Comparison of ENCODE assay signal across 9 cellular contexts in genomic region chr20:44601801-44602204, GRCh38. TPM values are rescaled to one million over a fixed set of nuclear protein-coding genes. Genes with fewer than 3 reads are reported as not detected.
DNase-seq lines count a peak whose midpoint lies in the region; ATAC-seq and TF ChIP-seq lines count a peak whose summit lies in the region.
"Had no signal": no experiment of that assay in that cellular context is flagged by ENCODE, and none has a peak within 500 bp of the region (broad histone marks: within the 10 kb centered on the region; RNA-seq: fewer than 3 reads in every experiment).

No MANE protein-coding gene starts in this region.

- TF ChIP-seq CTCF in astrocyte of the spinal cord (IDR thresholded peaks at IDR 0.05; ENCODE audit: low read depth, low read length) (no peak), spleen (IDR thresholded peaks at IDR 0.05 in 8 of 11, conservative IDR thresholded peaks at IDR 0.05 in 3 of 11) (no peak), WERI-Rb-1 (IDR thresholded peaks at IDR 0.05; ENCODE audit: low read depth, low read length) (no peak)

- no peak for ATAC-seq in GM21737 (IDR thresholded peaks at IDR 0.05; ENCODE audit: unreplicated experiment)

- H3K9me3 ChIP-seq in spleen: peaks cover 0 to 5% (median 0%) of the 10 kb centered on the region in 8 donors
- no peaks in the 10 kb centered on the region for H3K9me3 ChIP-seq in WERI-Rb-1 (ENCODE audit: severe bottlenecking)

- in situ Hi-C loops in astrocyte of the spinal cord (cut with HindIII; ENCODE audit: low sequenced_read_pairs): no loop called here

- peaks cover 0 to 6% (median 0%) of the 10 kb centered on the region in 6 donors for H3K36me3 ChIP-seq in spleen
- no peaks in the 10 kb centered on the region for H3K36me3 ChIP-seq in WERI-Rb-1

- H3K4me1 ChIP-seq in spleen: peaks cover 50 to 85% (median 77%) of the 10 kb centered on the region in 6 donors

- TF ChIP-seq POLR2A in spleen (IDR thresholded peaks at IDR 0.05): no peak

- H3K4me3 ChIP-seq in astrocyte of the spinal cord (ENCODE audit: low read depth, low read length) (no peak overlapping the region), spleen (no peak overlapping the region), WERI-Rb-1 (ENCODE audit: low read depth, low read length) (no peak overlapping the region)
- H3K4me3 ChIP-seq: PC-9 had no signal

- H3K27ac ChIP-seq in spleen (peak overlapping the region in 7 of 8 donors; percentile 65 to 87 (median 77)), WERI-Rb-1 (no peak overlapping the region)
- H3K27ac ChIP-seq: PC-9 had no signal

- 0% methylated on average over 1 of the region's 1 CpG for WGBS in spleen, 5 donors

- no peaks in the 10 kb centered on the region for H3K27me3 ChIP-seq in spleen (replicated peaks in 1 of 7)
- no peaks in the 10 kb centered on the region for H3K27me3 ChIP-seq in WERI-Rb-1 (ENCODE audit: insufficient read depth, low read depth, severe bottlenecking)

- DNase-seq in GM04503 (ENCODE audit: low read depth) (peak; percentile 50), astrocyte of the spinal cord (ENCODE audit: low read depth, low spot score) (peak; percentile 93), iris pigment epithelial cell (ENCODE audit: low read depth) (peak; percentile 70), spleen (no peak), WERI-Rb-1 (no peak), NCI-H2107 treated with DMSO at 0.1 percent for 48 hours (lab: John Stamatoyannopoulos, UW; ENCODE audit: unreplicated experiment) (no peak)
- no peak for DNase-seq in stimulated activated CD4-positive, alpha-beta T cell treated with anti-CD3 and anti-CD28 coated beads, Interleukin-15, amount 100 ng/mL, for 24 hours
- DNase-seq: PC-9 had no signal

- intact Hi-C loops in spleen (cut with DNase I; ENCODE audit: low total_unique reads): no loop called here

RNA-seq across cellular contexts. Expression of gene PKIG, which starts 19.4 kb away (rescaled TPM):
- total RNA-seq in spleen: 10 to 100 TPM; 37.5 to 82.6 (median 47.6) TPM
- 10 to 100 TPM; 64.6 to 82.1 (median 74.9) TPM for polyA plus RNA-seq in spleen

RNA-seq across cellular contexts. Expression of gene ADA, which starts 49.7 kb away (rescaled TPM):
- 10 to 100 TPM; 18.8 to 30.4 (median 21.0) TPM for total RNA-seq in spleen
- 10 to 100 TPM; 14.8 to 25.0 (median 24.1) TPM for polyA plus RNA-seq in spleen

Comparison
In these comparisons a context has a peak if more than half of its experiments do, and no peak if none do; other contexts are left out.
1. DNase-seq: peak in GM04503 (single experiment), astrocyte of the spinal cord (single experiment) and iris pigment epithelial cell (single experiment); none in spleen (single experiment), WERI-Rb-1 (single experiment), stimulated activated CD4-positive, alpha-beta T cell treated with anti-CD3 and anti-CD28 coated beads, Interleukin-15, amount 100 ng/mL, for 24 hours (single experiment) and NCI-H2107 treated with DMSO at 0.1 percent for 48 hours (single experiment).